8 cellular contexts compared by ENCODE assay signal in the genomic region with DNA sequence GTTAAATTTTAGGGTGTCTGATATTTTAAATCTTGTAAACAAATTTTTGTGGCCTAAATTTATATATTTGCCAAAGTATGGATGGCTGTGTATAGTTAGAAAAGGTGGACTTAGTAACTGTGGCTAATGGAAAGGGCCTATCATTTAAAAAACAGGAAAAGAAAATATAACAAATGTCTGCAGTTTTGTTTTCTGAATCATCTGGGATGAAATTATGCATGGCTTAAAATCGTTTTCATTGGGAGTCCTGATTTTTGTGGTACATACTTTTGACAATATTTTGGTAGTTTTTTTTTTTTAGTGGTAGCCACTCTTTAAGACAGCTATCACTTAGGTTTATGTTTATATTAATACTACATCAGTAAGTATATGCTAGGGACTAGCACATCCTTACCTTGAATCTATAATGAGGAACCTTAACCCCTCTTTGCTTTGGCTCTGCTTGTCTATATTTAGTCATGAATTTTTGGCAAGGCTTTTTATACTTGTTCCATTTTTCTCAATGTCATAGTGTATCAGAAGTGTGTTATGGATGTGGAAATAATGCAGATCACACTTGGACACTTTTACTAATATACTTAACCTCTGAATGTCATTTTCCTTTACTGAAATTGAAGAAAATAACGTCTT. TPM values are rescaled to one million over a fixed set of nuclear protein-coding genes. Genes with fewer than 3 reads are reported as not detected.
DNase-seq lines count a peak whose midpoint lies in the region; ATAC-seq lines count a peak whose summit lies in the region.

No MANE protein-coding gene starts in this region.

- peak overlapping the region; percentile 89 for H3K27ac Mint-ChIP-seq in activated CD4-positive, alpha-beta T cell treated with anti-CD3 and anti-CD28 coated beads, Interleukin-2, amount 10 ng/mL, durations not matched to agents 7 days and 5 days
- peak overlapping the region; percentile 95 to 97 for H3K27ac Mint-ChIP-seq in activated naive CD4-positive, alpha-beta T cell treated with anti-CD3 and anti-CD28 coated beads, Interleukin-2, amount 50 U/mL, for 72 hours

- H3K4me1 Mint-ChIP-seq in activated CD4-positive, alpha-beta T cell treated with anti-CD3 and anti-CD28 coated beads, Interleukin-2, amount 10 ng/mL, durations not matched to agents 7 days and 5 days, result peaks cover 51% of the 10 kb centered on the region

- no peaks in the 10 kb centered on the region for H3K27me3 ChIP-seq in iPS-20b (ENCODE audit: insufficient read depth, low read length)
- H3K27me3 ChIP-seq in thymus (ENCODE audit: control insufficient read depth, insufficient read depth), result no peaks in the 10 kb centered on the region

- H3K27ac ChIP-seq in iPS-20b (ENCODE audit: low read length) (no peak overlapping the region), thymus (ENCODE audit: low read depth) (no peak overlapping the region)

- no peaks in the 10 kb centered on the region for H3K9me3 ChIP-seq in iPS-20b (ENCODE audit: insufficient read depth, low read depth, low read length)
- no peaks in the 10 kb centered on the region for H3K9me3 ChIP-seq in thymus (ENCODE audit: control insufficient read depth)

- CTCF ChIA-PET in activated CD4-positive, alpha-beta T cell treated with anti-CD3 and anti-CD28 coated beads, Interleukin-2, amount 10 ng/mL, durations not matched to agents 7 days and 5 days (lab: Charles Lee), result no interaction called here

- H3K9me3 Mint-ChIP-seq in activated CD4-positive, alpha-beta T cell treated with anti-CD3 and anti-CD28 coated beads, Interleukin-2, amount 10 ng/mL, durations not matched to agents 7 days and 5 days, result no peaks in the 10 kb centered on the region
- no peaks in the 10 kb centered on the region for H3K9me3 Mint-ChIP-seq in activated naive CD4-positive, alpha-beta T cell treated with anti-CD3 and anti-CD28 coated beads, Interleukin-2, amount 50 U/mL, for 72 hours

- peak overlapping the region; percentile 79 for H3K4me3 Mint-ChIP-seq in activated CD4-positive, alpha-beta T cell treated with anti-CD3 and anti-CD28 coated beads, Interleukin-2, amount 10 ng/mL, durations not matched to agents 7 days and 5 days

- no peak for DNase-seq in activated CD4-positive, alpha-beta T cell treated with anti-CD3 and anti-CD28 coated beads, Interleukin-2, amount 10 ng/mL, durations not matched to agents 7 days and 5 days
- DNase-seq in activated CD4-positive, alpha-beta T cell treated with anti-CD3 and anti-CD28 coated beads for 48 hours, result no peak
- no peak for DNase-seq in activated naive CD4-positive, alpha-beta T cell treated with anti-CD3 and anti-CD28 coated beads, Interleukin-2, amount 50 U/mL, for 72 hours (ENCODE audit: low spot score in 2 of 2)
- no peak for DNase-seq in putamen (ENCODE audit: low spot score)
- DNase-seq in effector CD8-positive, alpha-beta T cell (lab: John Stamatoyannopoulos, UW), result no peak
- DNase-seq in NCI-H69 (lab: John Stamatoyannopoulos, UW), result no peak

- H3K4me1 ChIP-seq in iPS-20b (ENCODE audit: insufficient read depth, low read length), result peaks cover 47% of the 10 kb centered on the region
- peaks cover 5% of the 10 kb centered on the region for H3K4me1 ChIP-seq in thymus (ENCODE audit: control insufficient read depth, insufficient read depth, low read length)

- H3K36me3 ChIP-seq in iPS-20b (ENCODE audit: insufficient read depth, low read depth, low read length) (peaks cover 16% of the 10 kb centered on the region; the same call in 1 of the 2 replicates), thymus (ENCODE audit: control insufficient read depth, insufficient read depth) (no peaks in the 10 kb centered on the region)

- no peak for ATAC-seq in activated naive CD4-positive, alpha-beta T cell treated with anti-CD3 and anti-CD28 coated beads, Interleukin-2, amount 50 U/mL, for 72 hours

- H3K4me3 ChIP-seq in iPS-20b (ENCODE audit: low read length) (peak overlapping the region; percentile 89), thymus (ENCODE audit: low read length) (peak overlapping the region; percentile 25)

- H3K36me3 Mint-ChIP-seq in activated CD4-positive, alpha-beta T cell treated with anti-CD3 and anti-CD28 coated beads, Interleukin-2, amount 10 ng/mL, durations not matched to agents 7 days and 5 days (ENCODE audit: low read depth), result peaks cover 20% of the 10 kb centered on the region
- H3K36me3 Mint-ChIP-seq in activated naive CD4-positive, alpha-beta T cell treated with anti-CD3 and anti-CD28 coated beads, Interleukin-2, amount 50 U/mL, for 72 hours, result peaks cover 0 to 5% of the 10 kb centered on the region in 2 donors

- no peaks in the 10 kb centered on the region for H3K27me3 Mint-ChIP-seq in activated CD4-positive, alpha-beta T cell treated with anti-CD3 and anti-CD28 coated beads, Interleukin-2, amount 10 ng/mL, durations not matched to agents 7 days and 5 days

- 12% methylated on average over 2 of the region's 2 CpGs for WGBS in thymus

- peak overlapping the region; percentile 14; the same call in 1 of the 2 replicates for H3K9ac ChIP-seq in iPS-20b (ENCODE audit: low read depth, low read length)

- POLR2A ChIA-PET in activated CD4-positive, alpha-beta T cell treated with anti-CD3 and anti-CD28 coated beads, Interleukin-2, amount 10 ng/mL, durations not matched to agents 7 days and 5 days (lab: Charles Lee), result no interaction called here

RNA-seq across cellular contexts. Expression of gene ARID1B, which starts 5.6 kb away (rescaled TPM):
- total RNA-seq in activated CD4-positive, alpha-beta T cell treated with anti-CD3 and anti-CD28 coated beads, Interleukin-2, amount 10 ng/mL, durations not matched to agents 7 days and 5 days, result 10 to 100 TPM; 76.8 to 89.6 TPM
- total RNA-seq in activated naive CD4-positive, alpha-beta T cell treated with anti-CD3 and anti-CD28 coated beads, Interleukin-2, amount 50 U/mL, for 72 hours, result 10 to 100 TPM; 53.1 to 69.5 TPM
- polyA plus RNA-seq in thymus, result 26.5 TPM
